ENCODE assay signal across 8 cellular contexts in the genomic region with DNA sequence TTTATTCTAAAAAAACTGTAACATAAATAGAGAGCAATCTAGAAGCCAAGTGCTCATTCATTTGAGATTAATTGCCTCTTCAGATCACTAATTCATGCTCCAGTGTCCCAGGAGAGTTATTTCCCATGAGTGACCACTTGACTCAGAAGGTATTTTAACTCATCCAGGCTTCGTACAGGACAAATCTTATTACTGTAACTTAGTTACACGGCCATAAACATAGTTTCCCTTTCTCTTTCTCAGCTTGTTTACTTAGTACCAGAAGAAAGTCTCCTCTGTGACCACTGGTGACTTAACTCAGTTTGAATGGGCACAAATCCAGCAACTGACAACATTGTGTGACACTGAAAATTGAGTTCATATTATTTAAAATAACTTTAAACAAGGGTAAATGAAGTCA. TPM values are rescaled to one million over a fixed set of nuclear protein-coding genes. Genes with fewer than 3 reads are reported as not detected.
A peak's percentile ranks its signal among the peaks of the same experiment; 100 is the strongest.
DNase-seq lines count a peak whose midpoint lies in the region; ATAC-seq, FAIRE-seq and TF ChIP-seq lines count a peak whose summit lies in the region.

No MANE protein-coding gene starts in this region.

- H3K36me3 ChIP-seq in GM06990 (ENCODE audit: control insufficient read depth, insufficient read depth, low read length) = no peaks in the 10 kb centered on the region; the same call in 1 of the 2 replicates
- no peaks in the 10 kb centered on the region for H3K36me3 ChIP-seq in testis (ENCODE audit: low read depth, missing control alignments)

- intact Hi-C loops in testis (cut with DNase I; ENCODE audit: low total_unique reads) = no loop called here

- H3K4me1 ChIP-seq in testis = no peaks in the 10 kb centered on the region

- ATAC-seq in HG02571 (IDR thresholded peaks at IDR 0.05; ENCODE audit: unreplicated experiment) (peak; percentile 91), GM18861 (IDR thresholded peaks at IDR 0.05; ENCODE audit: unreplicated experiment) (no peak)

- peak overlapping the region; percentile 49 for H3K4me3 ChIP-seq in GM06990 (replicated peaks; ENCODE audit: low read depth, low read length)
- no peak overlapping the region for H3K4me3 ChIP-seq in testis

- DNase-seq in GM06990 (ENCODE audit: extremely low read depth, insufficient read length) (no peak), NCI-H187 treated with DMSO at 0.1 percent for 48 hours (lab: John Stamatoyannopoulos, UW) (peak; percentile 11), hepatic stellate cell (ENCODE audit: low spot score) (peak; percentile 50), GM12892 (ENCODE audit: insufficient read length) (no peak), testis (no peak)
- DNase-seq in stimulated activated naive CD4-positive, alpha-beta T cell (lab: John Stamatoyannopoulos, UW) = no peak

- no peak for TF ChIP-seq CTCF in GM06990 (IDR thresholded peaks at IDR 0.05; ENCODE audit: insufficient read depth, low read length, poor library complexity, severe bottlenecking)
- TF ChIP-seq CTCF in testis (IDR thresholded peaks at IDR 0.05) = no peak

- 20 to 28% methylated on average over 2 of the region's 2 CpGs for WGBS in testis, 2 donors

- no peak for FAIRE-seq in GM12892 (lab: Jason Lieb, UNC)

- H3K27ac ChIP-seq in testis = no peak overlapping the region

- TF ChIP-seq POLR2A in GM12892 (IDR thresholded peaks at IDR 0.05; ENCODE audit: low read depth, low read length) = no peak
- no peak for TF ChIP-seq POLR2A in testis (IDR thresholded peaks at IDR 0.05)

- H3K9me3 ChIP-seq in testis = no peaks in the 10 kb centered on the region

- H3K27me3 ChIP-seq in GM06990 (replicated peaks; ENCODE audit: control insufficient read depth, insufficient read depth, low read length) (no peaks in the 10 kb centered on the region), testis (no peaks in the 10 kb centered on the region)

RNA-seq across cellular contexts. Expression of a gene that starts 25.3 kb away (rescaled TPM):
- polyA plus RNA-seq in GM12892 (2012; ENCODE audit: missing spikeins) = 113 TPM
- total RNA-seq in testis = 10 to 100 TPM; 46.2 to 55.3 TPM
- polyA plus RNA-seq in testis (ENCODE audit: insufficient read depth, low read depth, low replicate concordance) = 133 TPM

Comparison
In these comparisons a context has a peak if more than half of its experiments do, and no peak if none do; other contexts are left out.
1. DNase-seq: peak in NCI-H187 treated with DMSO at 0.1 percent for 48 hours (single experiment) and hepatic stellate cell (single experiment); none in GM06990 (single experiment), GM12892 (single experiment), stimulated activated naive CD4-positive, alpha-beta T cell (0 of 6) and testis (single experiment).